ENCODE assay signal across 25 cellular contexts in the genomic region with DNA sequence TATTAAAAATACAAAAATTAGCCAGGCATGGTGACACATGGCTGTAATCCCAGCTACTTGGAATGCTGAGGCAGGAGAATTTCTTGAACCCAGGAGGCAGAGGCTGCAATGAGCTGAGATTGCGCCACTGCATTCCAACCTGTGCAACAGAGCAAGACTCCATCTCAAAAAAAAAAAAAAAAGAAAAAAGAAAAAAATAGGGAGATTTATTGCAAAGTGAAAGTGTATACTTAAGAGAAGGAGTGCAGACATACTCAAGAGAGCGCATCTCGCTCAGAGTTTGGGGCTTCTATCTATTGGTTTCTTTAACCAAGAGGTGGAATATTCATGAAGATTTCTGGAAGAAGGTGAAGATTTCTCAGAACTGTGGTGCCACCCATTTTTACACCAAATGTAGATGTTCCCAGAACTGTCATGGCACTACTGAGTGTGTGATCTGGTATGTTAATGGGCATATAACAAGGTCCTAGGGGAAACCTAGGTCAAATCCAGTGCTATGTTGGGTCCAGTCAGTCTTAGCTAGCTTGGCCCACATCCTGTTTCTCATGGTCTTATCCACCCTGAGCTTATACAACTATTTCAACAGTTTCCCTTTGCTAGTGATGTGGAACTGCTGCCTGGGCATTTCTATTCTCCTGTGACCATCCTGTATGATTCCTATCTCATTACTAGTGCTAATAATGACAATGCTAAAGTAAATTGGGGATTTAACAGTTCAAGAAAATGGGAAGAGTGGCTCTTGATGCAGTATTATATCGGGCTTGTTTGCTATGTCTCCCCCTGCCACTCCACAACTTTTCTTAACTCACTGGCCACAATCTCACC.
A peak's percentile ranks its signal among the peaks of the same experiment; 100 is the strongest.
DNase-seq lines count a peak whose midpoint lies in the region; ATAC-seq, FAIRE-seq and TF ChIP-seq lines count a peak whose summit lies in the region.
"Had no signal": no experiment of that assay in that cellular context is flagged by ENCODE, and none has a peak within 500 bp of the region (broad histone marks: within the 10 kb centered on the region; RNA-seq: fewer than 3 reads in every experiment).

No MANE protein-coding gene starts in this region.

- intact Hi-C loops in OCI-LY7 (cut with micrococcal nuclease; ENCODE audit: unreplicated experiment) = no loop called here

- no peaks in the 10 kb centered on the region for H4K20me1 ChIP-seq in OCI-LY7 (ENCODE audit: insufficient read depth, low read length)
- H4K20me1 ChIP-seq: BLaER1 had no signal

- no peaks in the 10 kb centered on the region for H3K9me3 ChIP-seq in OCI-LY7 (ENCODE audit: low read length)
- H3K9me3 ChIP-seq: BLaER1, Caco-2, SJSA1 had no signal

- no peak overlapping the region for H3K4me3 ChIP-seq in OCI-LY7 (ENCODE audit: low read depth, low read length, poor library complexity, severe bottlenecking)
- H3K4me3 ChIP-seq: BLaER1, SJSA1 had no signal

- no peak for ATAC-seq in activated naive CD4-positive, alpha-beta T cell treated with anti-CD3 and anti-CD28 coated beads, Interleukin-2, amount 50 U/mL, for 72 hours
- ATAC-seq in GM19397 (IDR thresholded peaks at IDR 0.05; ENCODE audit: unreplicated experiment) = no peak
- ATAC-seq: Right ventricle myocardium inferior had no signal

- no peak overlapping the region for H3K27ac Mint-ChIP-seq in activated naive CD4-positive, alpha-beta T cell treated with anti-CD3 and anti-CD28 coated beads, Interleukin-2, amount 50 U/mL, for 72 hours
- H3K27ac Mint-ChIP-seq: CD4-positive, alpha-beta T cell; H9; HFFc6 had no signal

- H3K9me2 ChIP-seq in OCI-LY7 (ENCODE audit: insufficient read depth, low read length) = no peaks in the 10 kb centered on the region

- TF ChIP-seq CTCF in OCI-LY7 (conservative IDR thresholded peaks at IDR 0.05; ENCODE audit: low read length) = no peak

- H3K4me2 ChIP-seq in OCI-LY7 (ENCODE audit: low read length) = no peak overlapping the region
- H3K4me2 ChIP-seq: BLaER1, KMS-11 had no signal

- H2AFZ ChIP-seq in OCI-LY7 (ENCODE audit: low read length) = no peak overlapping the region

- no peak overlapping the region for H3K27ac ChIP-seq in OCI-LY7 (ENCODE audit: low read depth, low read length, poor library complexity, severe bottlenecking)
- H3K27ac ChIP-seq: BLaER1, KMS-11, SJSA1 had no signal

- no peaks in the 10 kb centered on the region for H3K36me3 ChIP-seq in OCI-LY7 (ENCODE audit: insufficient read depth, low read length)
- H3K36me3 ChIP-seq: BLaER1, SJSA1 had no signal

- POLR2A ChIA-PET in OCI-LY7 (lab: Charles Lee) = interaction anchor here (0.6 kb wide), 1 partner anchor 51 kb away, joined by 4 read pairs; no protein-coding TSS in a partner anchor

- no peaks in the 10 kb centered on the region for H3K79me2 ChIP-seq in OCI-LY7 (ENCODE audit: insufficient read depth, low read depth, low read length)

- no peaks in the 10 kb centered on the region for H3K4me1 ChIP-seq in OCI-LY7 (ENCODE audit: insufficient read depth, low read length, poor library complexity, severe bottlenecking)
- H3K4me1 ChIP-seq: BLaER1, Caco-2, SJSA1 had no signal

- CTCF ChIA-PET in OCI-LY7 (lab: Charles Lee; ENCODE audit: unreplicated experiment) = no interaction called here

- FAIRE-seq in RCC 7860 (lab: Jason Lieb, UNC) = peak; percentile 97
- FAIRE-seq: GM19239, HTR-8/SVneo had no signal

- DNase-seq in ELR (ENCODE audit: low read depth) (peak; percentile 38), RCC 7860 (ENCODE audit: low spot score) (peak; percentile 94), glomerular visceral epithelial cell (ENCODE audit: extremely low spot score) (peak; percentile 25), renal cortical epithelial cell (ENCODE audit: low read depth) (peak; percentile 91), OCI-LY7 (ENCODE audit: low spot score) (no peak), hypothalamus (lab: John Stamatoyannopoulos, UW) (no peak)
- no peak for DNase-seq in activated naive CD4-positive, alpha-beta T cell treated with anti-CD3 and anti-CD28 coated beads, Interleukin-2, amount 50 U/mL, for 72 hours (ENCODE audit: low spot score in 2 of 2)
- DNase-seq: Caco-2; CD4-positive, alpha-beta T cell; GF-D8; H9; HFFc6; NCI-H1105 treated with DMSO at 0.1 percent for 48 hours; NCI-H2029 treated with DMSO at 0.1 percent for 48 hours; NCI-H2171; NCI-H345; NCI-H524 treated with DMSO at 0.1 percent for 48 hours; OCI-M1 had no signal

- no TSS peak for BruUV-seq in OCI-LY7 (replicated peaks; lab: Mats Ljungman, UMichigan)

- H3K9me3 Mint-ChIP-seq in activated naive CD4-positive, alpha-beta T cell treated with anti-CD3 and anti-CD28 coated beads, Interleukin-2, amount 50 U/mL, for 72 hours = peaks cover 3 to 5% of the 10 kb centered on the region in 2 donors
- H3K9me3 Mint-ChIP-seq: H9, HFFc6 had no signal

- no peaks in the 10 kb centered on the region for H3K36me3 Mint-ChIP-seq in activated naive CD4-positive, alpha-beta T cell treated with anti-CD3 and anti-CD28 coated beads, Interleukin-2, amount 50 U/mL, for 72 hours

Comparison
In these comparisons a context has a peak if more than half of its experiments do, and no peak if none do; other contexts are left out.
1. DNase-seq: peak in ELR (single experiment), RCC 7860 (single experiment), glomerular visceral epithelial cell (single experiment) and renal cortical epithelial cell (single experiment); none in OCI-LY7 (single experiment), activated naive CD4-positive, alpha-beta T cell treated with anti-CD3 and anti-CD28 coated beads, Interleukin-2, amount 50 U/mL, for 72 hours (0 of 2) and hypothalamus (0 of 51).